ENCODE assay signal across 4 cellular contexts in genomic region chr16:5073771-5074170, GRCh38. TPM values are rescaled to one million over a fixed set of nuclear protein-coding genes. Genes with fewer than 3 reads are reported as not detected.
"Had no signal": no experiment of that assay in that cellular context is flagged by ENCODE, and none has a peak within 500 bp of the region (broad histone marks: within the 10 kb centered on the region; RNA-seq: fewer than 3 reads in every experiment).

No MANE protein-coding gene starts in this region.

RNA-seq across cellular contexts. Expression of gene C16orf89, which starts 8.0 kb away (rescaled TPM):
- total RNA-seq: dermis microvascular lymphatic vessel endothelial cell, gastrocnemius medialis, lung microvascular endothelial cell had no signal
- polyA plus RNA-seq: keratinocyte had no signal
